ENCODE assay signal across 8 cellular contexts in the genomic region with DNA sequence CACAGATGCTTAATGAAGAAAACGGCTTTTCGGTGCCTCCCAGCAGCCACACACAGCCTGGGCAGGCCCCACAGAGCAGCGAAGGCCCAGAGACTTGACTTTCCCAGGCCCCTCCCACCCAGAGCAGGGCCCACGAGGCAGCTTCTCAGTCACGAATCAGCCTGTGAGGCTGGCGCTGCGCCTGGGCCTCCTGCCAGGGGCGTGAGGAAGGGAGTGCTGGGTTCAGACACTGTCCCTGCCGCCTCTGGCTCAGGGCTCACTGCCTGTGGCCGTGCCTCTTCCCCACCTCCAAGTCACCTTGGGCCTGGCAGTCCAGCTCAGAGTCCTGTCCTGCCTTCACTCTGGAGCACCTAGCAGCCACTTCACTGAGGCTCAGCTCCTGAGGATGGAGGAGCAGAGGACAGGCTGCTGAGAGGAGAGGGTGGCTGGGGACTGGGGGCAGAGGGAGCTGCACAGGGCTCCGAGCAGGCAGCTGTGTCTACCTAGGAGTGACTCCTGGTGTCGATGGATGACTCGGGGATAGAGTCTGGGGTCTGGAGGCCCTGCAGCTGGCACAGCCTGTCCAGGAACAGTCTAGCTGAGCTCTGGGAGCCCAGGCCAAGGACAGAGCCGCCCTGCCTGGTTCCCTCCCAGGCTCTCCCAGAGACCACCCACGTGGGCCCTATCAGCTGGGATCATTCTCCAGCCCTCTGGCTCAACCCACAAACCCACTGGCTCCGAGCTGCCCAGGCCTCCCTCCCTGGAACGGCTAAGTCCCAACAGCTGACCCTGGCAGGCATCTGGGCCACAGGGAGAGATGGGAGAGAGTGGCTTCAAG. TPM values are rescaled to one million over a fixed set of nuclear protein-coding genes. Genes with fewer than 3 reads are reported as not detected.
DNase-seq lines count a peak whose midpoint lies in the region; ATAC-seq and TF ChIP-seq lines count a peak whose summit lies in the region.

No MANE protein-coding gene starts in this region.

- H3K36me3 ChIP-seq in gastroesophageal sphincter = no peaks in the 10 kb centered on the region

- H3K27ac Mint-ChIP-seq in osteocyte (ENCODE audit: unreplicated experiment) = peak overlapping the region; percentile 80

- H3K4me3 ChIP-seq in gastroesophageal sphincter = no peak overlapping the region

- DNase-seq in Ammon's horn (ENCODE audit: low spot score) (peak; percentile 68), HK-2 (ENCODE audit: unreplicated experiment) (peak; percentile 72), osteocyte (ENCODE audit: extremely low spot score, unreplicated experiment) (no peak)
- no peak for DNase-seq in activated T-cell treated with anti-CD3 and anti-CD28 coated beads, Interleukin-2, amount 50 U/mL, for 4 hours
- no peak for DNase-seq in activated naive CD4-positive, alpha-beta T cell (lab: John Stamatoyannopoulos, UW)

- WGBS in gastroesophageal sphincter (ENCODE audit: low coverage in 1 of 2), 2 donors = 0 to 33% methylated on average over 2 of the region's 17 CpGs

- H3K4me1 ChIP-seq in gastroesophageal sphincter = peaks cover 0 to 22% (median 20%) of the 10 kb centered on the region in 3 donors

- peaks cover 37% of the 10 kb centered on the region for H3K4me1 Mint-ChIP-seq in activated T-cell treated with anti-CD3 and anti-CD28 coated beads, Interleukin-2, amount 50 U/mL, for 4 hours (ENCODE audit: low read depth)
- H3K4me1 Mint-ChIP-seq in osteocyte (ENCODE audit: unreplicated experiment) = peaks cover 55% of the 10 kb centered on the region

- no peaks in the 10 kb centered on the region for H3K27me3 ChIP-seq in gastroesophageal sphincter

- H3K27ac ChIP-seq in gastroesophageal sphincter = peak overlapping the region in 3 of 4 donors; percentile 78 to 87 (median 79)

- peak; percentile 10 to 16 for ATAC-seq in activated T-cell treated with anti-CD3 and anti-CD28 coated beads, Interleukin-2, amount 50 U/mL, for 4 hours
- ATAC-seq in gastroesophageal sphincter = peak; percentile 92
- no peak for ATAC-seq in HG03378 (IDR thresholded peaks at IDR 0.05; ENCODE audit: unreplicated experiment)
- no peak for ATAC-seq in GM19035 (IDR thresholded peaks at IDR 0.05; ENCODE audit: unreplicated experiment)

- no peak for TF ChIP-seq EP300 in gastroesophageal sphincter (IDR thresholded peaks at IDR 0.05)

- no peaks in the 10 kb centered on the region for H3K27me3 Mint-ChIP-seq in activated T-cell treated with anti-CD3 and anti-CD28 coated beads, Interleukin-2, amount 50 U/mL, for 4 hours (ENCODE audit: low read depth)
- H3K27me3 Mint-ChIP-seq in osteocyte (ENCODE audit: unreplicated experiment) = no peaks in the 10 kb centered on the region

- TF ChIP-seq CTCF in gastroesophageal sphincter (IDR thresholded peaks at IDR 0.05) (no peak), osteocyte (IDR thresholded peaks at IDR 0.05) (no peak)

- H3K9me3 Mint-ChIP-seq in activated T-cell treated with anti-CD3 and anti-CD28 coated beads, Interleukin-2, amount 50 U/mL, for 4 hours = no peaks in the 10 kb centered on the region
- H3K9me3 Mint-ChIP-seq in osteocyte (ENCODE audit: unreplicated experiment) = no peaks in the 10 kb centered on the region

- H3K4me3 Mint-ChIP-seq in activated T-cell treated with anti-CD3 and anti-CD28 coated beads, Interleukin-2, amount 50 U/mL, for 4 hours = no peak overlapping the region
- H3K4me3 Mint-ChIP-seq in osteocyte (ENCODE audit: unreplicated experiment) = no peak overlapping the region

- H3K36me3 Mint-ChIP-seq in activated T-cell treated with anti-CD3 and anti-CD28 coated beads, Interleukin-2, amount 50 U/mL, for 4 hours (ENCODE audit: insufficient read depth) = no peaks in the 10 kb centered on the region
- no peaks in the 10 kb centered on the region for H3K36me3 Mint-ChIP-seq in osteocyte (ENCODE audit: unreplicated experiment)

- no peak for TF ChIP-seq POLR2A in gastroesophageal sphincter (IDR thresholded peaks at IDR 0.05)

- no peaks in the 10 kb centered on the region for H3K9me3 ChIP-seq in gastroesophageal sphincter

RNA-seq across cellular contexts. Expression of a gene that starts 36.4 kb away (rescaled TPM):
- total RNA-seq in activated T-cell treated with anti-CD3 and anti-CD28 coated beads, Interleukin-2, amount 50 U/mL, for 4 hours = 10 to 100 TPM; 71.5 to 98.6 (median 90.4) TPM
- total RNA-seq in gastroesophageal sphincter = 100 to 1,000 TPM in 3 of 4 donors, 10 to 100 TPM in 1; 75.3 to 152 (median 132) TPM
- total RNA-seq in osteocyte = 82.6 and 83.2 TPM in 2 replicates

Comparison
In these comparisons a context has a peak if more than half of its experiments do, and no peak if none do; other contexts are left out.
1. DNase-seq: peak in Ammon's horn (single experiment) and HK-2 (single experiment); none in activated T-cell treated with anti-CD3 and anti-CD28 coated beads, Interleukin-2, amount 50 U/mL, for 4 hours (single experiment), osteocyte (single experiment) and activated naive CD4-positive, alpha-beta T cell (0 of 4).
2. ATAC-seq: peak in activated T-cell treated with anti-CD3 and anti-CD28 coated beads, Interleukin-2, amount 50 U/mL, for 4 hours (2 of 2) and gastroesophageal sphincter (single experiment); none in HG03378 (single experiment) and GM19035 (single experiment).